Comparison of ENCODE assay signal across 15 cellular contexts in genomic region chr21:39196838-39197237, GRCh38. TPM values are rescaled to one million over a fixed set of nuclear protein-coding genes. Genes with fewer than 3 reads are reported as not detected.
DNase-seq lines count a peak whose midpoint lies in the region; ATAC-seq and TF ChIP-seq lines count a peak whose summit lies in the region.
"Had no signal": no experiment of that assay in that cellular context is flagged by ENCODE, and none has a peak within 500 bp of the region (broad histone marks: within the 10 kb centered on the region; RNA-seq: fewer than 3 reads in every experiment).

No MANE protein-coding gene starts in this region.

- H3K27ac Mint-ChIP-seq in activated naive CD4-positive, alpha-beta T cell treated with anti-CD3 and anti-CD28 coated beads, Interleukin-2, amount 50 U/mL, for 24 hours, result peak overlapping the region; percentile 48
- H3K27ac Mint-ChIP-seq in activated naive CD4-positive, alpha-beta T cell treated with anti-CD3 and anti-CD28 coated beads for 36 hours, result no peak overlapping the region
- peak overlapping the region; percentile 61 for H3K27ac Mint-ChIP-seq in activated CD4-positive, alpha-beta memory T cell treated with anti-CD3 and anti-CD28 coated beads for 36 hours
- peak overlapping the region; percentile 89 for H3K27ac Mint-ChIP-seq in endothelial cell (ENCODE audit: unreplicated experiment)
- peak overlapping the region; percentile 85 to 86 for H3K27ac Mint-ChIP-seq in stimulated activated naive CD8-positive, alpha-beta T cell treated with anti-CD3 and anti-CD28 coated beads, Interleukin-15, amount 100 ng/mL, for 72 hours
- no peak overlapping the region for H3K27ac Mint-ChIP-seq in type B pancreatic cell
- H3K27ac Mint-ChIP-seq: dendritic cell treated with granulocyte-macrophage colony-stimulating factor and Interleukin-4, amounts not matched to agents 40 ng/mL and 50 ng/mL, for 4 days had no signal

- TF ChIP-seq CTCF in endothelial cell (IDR thresholded peaks at IDR 0.05; ENCODE audit: unreplicated experiment) (no peak), type B pancreatic cell (conservative IDR thresholded peaks at IDR 0.05) (no peak)

- H3K27me3 Mint-ChIP-seq in activated naive CD4-positive, alpha-beta T cell treated with anti-CD3 and anti-CD28 coated beads, Interleukin-2, amount 50 U/mL, for 24 hours, result no peaks in the 10 kb centered on the region
- H3K27me3 Mint-ChIP-seq in activated naive CD4-positive, alpha-beta T cell treated with anti-CD3 and anti-CD28 coated beads for 36 hours (ENCODE audit: low read depth), result no peaks in the 10 kb centered on the region
- no peaks in the 10 kb centered on the region for H3K27me3 Mint-ChIP-seq in activated CD4-positive, alpha-beta memory T cell treated with anti-CD3 and anti-CD28 coated beads for 36 hours
- H3K27me3 Mint-ChIP-seq in endothelial cell (ENCODE audit: unreplicated experiment), result no peaks in the 10 kb centered on the region
- no peaks in the 10 kb centered on the region for H3K27me3 Mint-ChIP-seq in stimulated activated naive CD8-positive, alpha-beta T cell treated with anti-CD3 and anti-CD28 coated beads, Interleukin-15, amount 100 ng/mL, for 72 hours
- H3K27me3 Mint-ChIP-seq in type B pancreatic cell, result no peaks in the 10 kb centered on the region
- H3K27me3 Mint-ChIP-seq: dendritic cell treated with granulocyte-macrophage colony-stimulating factor and Interleukin-4, amounts not matched to agents 40 ng/mL and 50 ng/mL, for 4 days had no signal

- no peaks in the 10 kb centered on the region for H3K9me3 Mint-ChIP-seq in activated naive CD4-positive, alpha-beta T cell treated with anti-CD3 and anti-CD28 coated beads, Interleukin-2, amount 50 U/mL, for 24 hours
- no peaks in the 10 kb centered on the region for H3K9me3 Mint-ChIP-seq in activated naive CD4-positive, alpha-beta T cell treated with anti-CD3 and anti-CD28 coated beads for 36 hours
- H3K9me3 Mint-ChIP-seq in activated CD4-positive, alpha-beta memory T cell treated with anti-CD3 and anti-CD28 coated beads for 36 hours, result no peaks in the 10 kb centered on the region
- H3K9me3 Mint-ChIP-seq in endothelial cell (ENCODE audit: unreplicated experiment) (no peaks in the 10 kb centered on the region), type B pancreatic cell (no peaks in the 10 kb centered on the region)
- no peaks in the 10 kb centered on the region for H3K9me3 Mint-ChIP-seq in stimulated activated naive CD8-positive, alpha-beta T cell treated with anti-CD3 and anti-CD28 coated beads, Interleukin-15, amount 100 ng/mL, for 72 hours
- H3K9me3 Mint-ChIP-seq: activated T-cell treated with anti-CD3 and anti-CD28 coated beads, Interleukin-2, amount 50 U/mL, for 4 hours; dendritic cell treated with granulocyte-macrophage colony-stimulating factor and Interleukin-4, amounts not matched to agents 40 ng/mL and 50 ng/mL, for 4 days had no signal

- POLR2A ChIA-PET in activated CD4-positive, alpha-beta memory T cell treated with anti-CD3 and anti-CD28 coated beads for 36 hours (lab: Charles Lee), result interaction anchor here (1.9 kb wide), 1 partner anchor 13 kb away, joined by 6 read pairs; the partner anchor contains the start of gene PSMG1

- CTCF ChIA-PET in activated naive CD4-positive, alpha-beta T cell treated with anti-CD3 and anti-CD28 coated beads for 36 hours (lab: Charles Lee), result no interaction called here
- CTCF ChIA-PET in activated CD4-positive, alpha-beta memory T cell treated with anti-CD3 and anti-CD28 coated beads for 36 hours (lab: Charles Lee), result no interaction called here

- intact Hi-C loops in activated naive CD4-positive, alpha-beta T cell treated with anti-CD3 and anti-CD28 coated beads for 36 hours (cut with micrococcal nuclease), result no loop called here
- intact Hi-C loops in activated CD4-positive, alpha-beta memory T cell treated with anti-CD3 and anti-CD28 coated beads for 36 hours (cut with micrococcal nuclease), result no loop called here

- peaks cover 29% of the 10 kb centered on the region for H3K36me3 Mint-ChIP-seq in activated naive CD4-positive, alpha-beta T cell treated with anti-CD3 and anti-CD28 coated beads, Interleukin-2, amount 50 U/mL, for 24 hours
- H3K36me3 Mint-ChIP-seq in activated naive CD4-positive, alpha-beta T cell treated with anti-CD3 and anti-CD28 coated beads for 36 hours (ENCODE audit: low read depth), result peaks cover 40% of the 10 kb centered on the region
- peaks cover 50% of the 10 kb centered on the region for H3K36me3 Mint-ChIP-seq in activated CD4-positive, alpha-beta memory T cell treated with anti-CD3 and anti-CD28 coated beads for 36 hours
- H3K36me3 Mint-ChIP-seq in endothelial cell (ENCODE audit: low read depth, unreplicated experiment) (peaks cover 23% of the 10 kb centered on the region), type B pancreatic cell (peaks cover 33% of the 10 kb centered on the region)

- H3K4me1 Mint-ChIP-seq in activated naive CD4-positive, alpha-beta T cell treated with anti-CD3 and anti-CD28 coated beads, Interleukin-2, amount 50 U/mL, for 24 hours, result peaks cover 41% of the 10 kb centered on the region
- H3K4me1 Mint-ChIP-seq in activated naive CD4-positive, alpha-beta T cell treated with anti-CD3 and anti-CD28 coated beads for 36 hours (ENCODE audit: low read depth), result peaks cover 35% of the 10 kb centered on the region
- H3K4me1 Mint-ChIP-seq in activated CD4-positive, alpha-beta memory T cell treated with anti-CD3 and anti-CD28 coated beads for 36 hours (ENCODE audit: low read depth), result peaks cover 37% of the 10 kb centered on the region
- H3K4me1 Mint-ChIP-seq in endothelial cell (ENCODE audit: unreplicated experiment) (peaks cover 22% of the 10 kb centered on the region), type B pancreatic cell (ENCODE audit: unreplicated experiment) (no peaks in the 10 kb centered on the region)
- H3K4me1 Mint-ChIP-seq in stimulated activated naive CD8-positive, alpha-beta T cell treated with anti-CD3 and anti-CD28 coated beads, Interleukin-15, amount 100 ng/mL, for 72 hours, result peaks cover 25% of the 10 kb centered on the region

- H3K4me3 Mint-ChIP-seq in activated naive CD4-positive, alpha-beta T cell treated with anti-CD3 and anti-CD28 coated beads, Interleukin-2, amount 50 U/mL, for 24 hours, result no peak overlapping the region
- H3K4me3 Mint-ChIP-seq in activated naive CD4-positive, alpha-beta T cell treated with anti-CD3 and anti-CD28 coated beads for 36 hours, result no peak overlapping the region
- H3K4me3 Mint-ChIP-seq in activated CD4-positive, alpha-beta memory T cell treated with anti-CD3 and anti-CD28 coated beads for 36 hours, result no peak overlapping the region
- peak overlapping the region; percentile 17 for H3K4me3 Mint-ChIP-seq in endothelial cell (ENCODE audit: unreplicated experiment)
- peak overlapping the region in 1 of 2 donors; percentile 25 for H3K4me3 Mint-ChIP-seq in stimulated activated naive CD8-positive, alpha-beta T cell treated with anti-CD3 and anti-CD28 coated beads, Interleukin-15, amount 100 ng/mL, for 72 hours
- H3K4me3 Mint-ChIP-seq in type B pancreatic cell, result no peak overlapping the region
- H3K4me3 Mint-ChIP-seq: dendritic cell treated with granulocyte-macrophage colony-stimulating factor and Interleukin-4, amounts not matched to agents 40 ng/mL and 50 ng/mL, for 4 days had no signal

- no peak for ATAC-seq in stimulated activated naive CD8-positive, alpha-beta T cell treated with anti-CD3 and anti-CD28 coated beads, Interleukin-15, amount 100 ng/mL, for 72 hours
- no peak for ATAC-seq in left lobe of liver

- no peak for DNase-seq in activated naive CD4-positive, alpha-beta T cell treated with anti-CD3 and anti-CD28 coated beads for 36 hours
- DNase-seq in activated CD4-positive, alpha-beta memory T cell treated with anti-CD3 and anti-CD28 coated beads for 36 hours, result no peak
- DNase-seq in endothelial cell (ENCODE audit: low spot score) (no peak), type B pancreatic cell (ENCODE audit: extremely low spot score, unreplicated experiment) (no peak), left lobe of liver (ENCODE audit: low spot score) (no peak)
- no peak for DNase-seq in stimulated activated naive CD8-positive, alpha-beta T cell treated with anti-CD3 and anti-CD28 coated beads, Interleukin-15, amount 100 ng/mL, for 72 hours
- DNase-seq: activated CD4-positive, alpha-beta T cell treated with anti-CD3 and anti-CD28 coated beads for 4 hours; activated T-cell treated with anti-CD3 and anti-CD28 coated beads, Interleukin-2, amount 50 U/mL, for 4 hours; erythroblast; foreskin melanocyte; hypothalamus; islet precursor cell; NCI-H748 treated with DMSO at 0.1 percent for 48 hours had no signal

RNA-seq across cellular contexts. Expression of gene PSMG1, which starts 13.6 kb away (rescaled TPM):
- 10 to 100 TPM; 70.8 to 70.9 TPM for total RNA-seq in activated naive CD4-positive, alpha-beta T cell treated with anti-CD3 and anti-CD28 coated beads for 36 hours
- 10 to 100 TPM; 82.3 to 85.9 TPM for total RNA-seq in activated CD4-positive, alpha-beta memory T cell treated with anti-CD3 and anti-CD28 coated beads for 36 hours
- 36.8 TPM for total RNA-seq in endothelial cell (ENCODE audit: unreplicated experiment)
- 43.3 and 60.6 TPM in 2 replicates for total RNA-seq in type B pancreatic cell (ENCODE audit: low replicate concordance)
- 18.2 TPM for total RNA-seq in left lobe of liver

Comparison
In these comparisons a context has a peak if more than half of its experiments do, and no peak if none do; other contexts are left out.
1. H3K27ac Mint-ChIP-seq: peak in activated naive CD4-positive, alpha-beta T cell treated with anti-CD3 and anti-CD28 coated beads, Interleukin-2, amount 50 U/mL, for 24 hours (single experiment), activated CD4-positive, alpha-beta memory T cell treated with anti-CD3 and anti-CD28 coated beads for 36 hours (single experiment), endothelial cell (single experiment) and stimulated activated naive CD8-positive, alpha-beta T cell treated with anti-CD3 and anti-CD28 coated beads, Interleukin-15, amount 100 ng/mL, for 72 hours (2 of 2); none in activated naive CD4-positive, alpha-beta T cell treated with anti-CD3 and anti-CD28 coated beads for 36 hours (single experiment) and type B pancreatic cell (single experiment).